In genomic region chr10:494149-494542, GRCh38 we compare ENCODE assay signal across 1 cellular context.
TF ChIP-seq lines count a peak whose summit lies in the region.

No MANE protein-coding gene starts in this region.

TF ChIP-seq in HepG2, 621 proteins besides CTCF, POLR2A, EP300 and RAD21 (continued from another document and continues in another):
- no peak for TF ChIP-seq BCL3 (CRISPR knock-in tag; IDR thresholded peaks at IDR 0.05)
- no peak for TF ChIP-seq THAP8 (CRISPR knock-in tag; IDR thresholded peaks at IDR 0.05; ENCODE audit: borderline replicate concordance)
- TF ChIP-seq DBP (CRISPR knock-in tag; IDR thresholded peaks at IDR 0.05; ENCODE audit: not compliant biosample characterization) = no peak
- no peak for TF ChIP-seq ZNF713 (CRISPR knock-in tag; IDR thresholded peaks at IDR 0.05)
- TF ChIP-seq FOXP1 (IDR thresholded peaks at IDR 0.05) = no peak
- TF ChIP-seq FOXP1 (CRISPR knock-in tag; IDR thresholded peaks at IDR 0.05) = no peak
- no peak for TF ChIP-seq ZNF703 (CRISPR knock-in tag; IDR thresholded peaks at IDR 0.05; ENCODE audit: borderline replicate concordance)
- TF ChIP-seq SIN3B (IDR thresholded peaks at IDR 0.05; ENCODE audit: low read length) = no peak
- TF ChIP-seq CENPT (CRISPR knock-in tag; IDR thresholded peaks at IDR 0.05; ENCODE audit: low read depth) = no peak
- no peak for TF ChIP-seq MYPOP (CRISPR knock-in tag; IDR thresholded peaks at IDR 0.05)
- no peak for TF ChIP-seq RNF219 (CRISPR knock-in tag; IDR thresholded peaks at IDR 0.05)
- no peak for TF ChIP-seq LCORL (IDR thresholded peaks at IDR 0.05)
- peak; percentile 39; the same call in 1 of the 2 replicates for TF ChIP-seq LCORL (CRISPR knock-in tag; IDR thresholded peaks at IDR 0.05)
- no peak for TF ChIP-seq ZSCAN12 (CRISPR knock-in tag; IDR thresholded peaks at IDR 0.05)
- no peak for TF ChIP-seq ZNF850 (CRISPR knock-in tag; conservative IDR thresholded peaks at IDR 0.05)
- 0 out of 2 replicates have a peak, but pooled peaks have one; percentile 35 for TF ChIP-seq ZMYM4 (CRISPR knock-in tag; IDR thresholded peaks at IDR 0.05)
- TF ChIP-seq SALL1 (CRISPR knock-in tag; IDR thresholded peaks at IDR 0.05) = no peak
- no peak for TF ChIP-seq ZNF737 (CRISPR knock-in tag; IDR thresholded peaks at IDR 0.05; ENCODE audit: borderline replicate concordance)
- no peak for TF ChIP-seq TEF (CRISPR knock-in tag; IDR thresholded peaks at IDR 0.05)
- TF ChIP-seq DMAP1 (CRISPR knock-in tag; IDR thresholded peaks at IDR 0.05) = no peak
- no peak for TF ChIP-seq DRAP1 (CRISPR knock-in tag; IDR thresholded peaks at IDR 0.05)
- no peak for TF ChIP-seq THAP11 (CRISPR knock-in tag; IDR thresholded peaks at IDR 0.05)
- no peak for TF ChIP-seq MNT (IDR thresholded peaks at IDR 0.05)
- no peak for TF ChIP-seq HOMEZ (CRISPR knock-in tag; IDR thresholded peaks at IDR 0.05; ENCODE audit: low read depth)
- TF ChIP-seq FOXA1 (IDR thresholded peaks at IDR 0.05) = no peak
- TF ChIP-seq FOXA1 (CRISPR knock-in tag; IDR thresholded peaks at IDR 0.05) = 0 out of 2 replicates have a peak, but pooled peaks have one; percentile 20
- 0 out of 2 replicates have a peak, but pooled peaks have one; percentile 18 for TF ChIP-seq SAP130 (CRISPR knock-in tag; IDR thresholded peaks at IDR 0.05; ENCODE audit: low read depth)
- TF ChIP-seq MXD4 (CRISPR knock-in tag; IDR thresholded peaks at IDR 0.05) = no peak
- TF ChIP-seq KLF6 (CRISPR knock-in tag; IDR thresholded peaks at IDR 0.05) = no peak
- TF ChIP-seq ZBTB10 (CRISPR knock-in tag; IDR thresholded peaks at IDR 0.05; ENCODE audit: borderline replicate concordance) = no peak
- no peak for TF ChIP-seq HNRNPL (IDR thresholded peaks at IDR 0.05; ENCODE audit: low read depth, low read length)
- no peak for TF ChIP-seq ZBTB33 (CRISPR knock-in tag; IDR thresholded peaks at IDR 0.05)
- TF ChIP-seq ZBTB46 (CRISPR knock-in tag; IDR thresholded peaks at IDR 0.05; ENCODE audit: borderline replicate concordance) = no peak
- TF ChIP-seq PAXIP1 (CRISPR knock-in tag; conservative IDR thresholded peaks at IDR 0.05) = 0 out of 2 replicates have a peak, but pooled peaks have one; percentile 19
- no peak for TF ChIP-seq CENPBD1 (CRISPR knock-in tag; IDR thresholded peaks at IDR 0.05; ENCODE audit: borderline replicate concordance, low read depth)
